In the genomic region with DNA sequence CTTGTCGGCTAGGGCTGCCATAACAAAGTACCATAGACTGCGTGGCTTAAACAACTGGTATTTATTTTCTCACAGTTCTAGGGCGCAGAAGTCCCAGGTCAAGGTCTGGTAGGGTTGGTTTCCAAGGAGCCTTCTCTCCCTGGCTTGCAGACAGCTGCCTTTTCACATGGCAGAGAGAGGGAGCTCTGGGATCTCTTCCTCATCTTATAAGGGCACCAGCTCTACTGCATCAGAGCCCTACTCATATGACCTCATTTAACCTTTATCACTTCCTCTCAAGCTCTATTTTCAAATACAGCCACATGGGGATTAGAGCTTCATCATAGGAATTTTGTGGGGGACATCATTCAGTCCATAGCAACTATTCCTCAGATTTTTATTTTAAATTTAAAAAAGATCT, we compare ENCODE assay signal across 1 cellular context.
TF ChIP-seq lines count a peak whose summit lies in the region.

No MANE protein-coding gene starts in this region.

TF ChIP-seq in WTC11, 78 proteins besides CTCF, POLR2A, EP300 and RAD21 (continued from another document):
- TF ChIP-seq, protein P1, sequence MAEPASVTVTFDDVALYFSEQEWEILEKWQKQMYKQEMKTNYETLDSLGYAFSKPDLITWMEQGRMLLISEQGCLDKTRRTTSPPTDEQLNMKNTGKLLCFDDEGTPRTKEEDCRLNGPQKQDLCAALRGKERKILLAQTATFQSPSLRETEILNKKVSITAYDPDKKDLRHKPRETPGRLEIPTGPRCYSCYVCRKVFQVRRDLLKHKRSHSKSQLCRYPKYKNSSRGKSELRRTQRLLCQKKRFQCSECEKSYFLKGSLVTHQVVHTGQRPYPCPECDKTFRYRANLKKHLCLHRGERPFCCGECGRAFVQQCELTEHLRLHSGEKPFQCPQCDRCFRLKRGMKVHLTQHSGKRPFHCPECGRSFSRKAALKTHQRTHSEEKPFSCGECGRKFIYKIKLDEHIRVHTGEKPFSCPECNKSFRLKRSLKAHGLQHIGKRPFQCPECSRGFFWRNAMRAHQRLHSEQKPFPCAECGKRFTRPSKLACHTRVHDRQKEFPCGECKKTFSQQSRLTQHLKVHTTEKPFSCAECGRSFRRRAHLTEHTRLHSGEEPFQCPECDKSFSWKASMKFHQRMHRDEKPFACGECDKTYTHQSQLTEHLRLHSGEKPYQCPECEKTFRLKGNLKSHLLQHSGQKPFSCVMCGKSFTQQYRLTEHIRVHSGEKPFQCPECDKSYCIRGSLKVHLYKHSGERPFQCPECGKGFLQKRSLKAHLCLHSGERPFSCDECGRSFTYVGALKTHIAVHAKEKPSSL (CRISPR knock-in tag; conservative IDR thresholded peaks at IDR 0.05): no peak
- TF ChIP-seq FOXJ3 (CRISPR knock-in tag; IDR thresholded peaks at IDR 0.05; ENCODE audit: borderline replicate concordance) (no peak), GTF2I (CRISPR knock-in tag; conservative IDR thresholded peaks at IDR 0.05) (no peak), NFE2L1 (CRISPR knock-in tag; IDR thresholded peaks at IDR 0.05) (no peak), SP1 (CRISPR knock-in tag; conservative IDR thresholded peaks at IDR 0.05) (no peak), HMGA2 (CRISPR knock-in tag; IDR thresholded peaks at IDR 0.05) (no peak), ESRRA (CRISPR knock-in tag; IDR thresholded peaks at IDR 0.05; ENCODE audit: borderline replicate concordance) (no peak)
- TF ChIP-seq, protein P2, sequence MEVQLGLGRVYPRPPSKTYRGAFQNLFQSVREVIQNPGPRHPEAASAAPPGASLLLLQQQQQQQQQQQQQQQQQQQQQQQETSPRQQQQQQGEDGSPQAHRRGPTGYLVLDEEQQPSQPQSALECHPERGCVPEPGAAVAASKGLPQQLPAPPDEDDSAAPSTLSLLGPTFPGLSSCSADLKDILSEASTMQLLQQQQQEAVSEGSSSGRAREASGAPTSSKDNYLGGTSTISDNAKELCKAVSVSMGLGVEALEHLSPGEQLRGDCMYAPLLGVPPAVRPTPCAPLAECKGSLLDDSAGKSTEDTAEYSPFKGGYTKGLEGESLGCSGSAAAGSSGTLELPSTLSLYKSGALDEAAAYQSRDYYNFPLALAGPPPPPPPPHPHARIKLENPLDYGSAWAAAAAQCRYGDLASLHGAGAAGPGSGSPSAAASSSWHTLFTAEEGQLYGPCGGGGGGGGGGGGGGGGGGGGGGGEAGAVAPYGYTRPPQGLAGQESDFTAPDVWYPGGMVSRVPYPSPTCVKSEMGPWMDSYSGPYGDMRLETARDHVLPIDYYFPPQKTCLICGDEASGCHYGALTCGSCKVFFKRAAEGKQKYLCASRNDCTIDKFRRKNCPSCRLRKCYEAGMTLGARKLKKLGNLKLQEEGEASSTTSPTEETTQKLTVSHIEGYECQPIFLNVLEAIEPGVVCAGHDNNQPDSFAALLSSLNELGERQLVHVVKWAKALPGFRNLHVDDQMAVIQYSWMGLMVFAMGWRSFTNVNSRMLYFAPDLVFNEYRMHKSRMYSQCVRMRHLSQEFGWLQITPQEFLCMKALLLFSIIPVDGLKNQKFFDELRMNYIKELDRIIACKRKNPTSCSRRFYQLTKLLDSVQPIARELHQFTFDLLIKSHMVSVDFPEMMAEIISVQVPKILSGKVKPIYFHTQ (CRISPR knock-in tag; IDR thresholded peaks at IDR 0.05): no peak
- TF ChIP-seq, protein P3, sequence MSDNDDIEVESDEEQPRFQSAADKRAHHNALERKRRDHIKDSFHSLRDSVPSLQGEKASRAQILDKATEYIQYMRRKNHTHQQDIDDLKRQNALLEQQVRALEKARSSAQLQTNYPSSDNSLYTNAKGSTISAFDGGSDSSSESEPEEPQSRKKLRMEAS (CRISPR knock-in tag; IDR thresholded peaks at IDR 0.05): no peak
